Comparison of ENCODE assay signal across 19 cellular contexts in genomic region chr11:131895865-131896264, GRCh38.
"Had no signal": no experiment of that assay in that cellular context is flagged by ENCODE, and none has a peak within 500 bp of the region (broad histone marks: within the 10 kb centered on the region; RNA-seq: fewer than 3 reads in every experiment).

No MANE protein-coding gene starts in this region.

- H3K79me2 ChIP-seq: parathyroid adenoma had no signal

- H3K36me3 ChIP-seq: esophagus muscularis mucosa, left ventricle myocardium inferior, sigmoid colon, stomach, thoracic aorta had no signal

- H3K4me3 Mint-ChIP-seq: activated naive CD8-positive, alpha-beta T cell; memory B cell; naive thymus-derived CD4-positive, alpha-beta T cell; T-helper 17 cell had no signal

- H3K27me3 Mint-ChIP-seq: activated naive CD8-positive, alpha-beta T cell; memory B cell had no signal

- H3K36me3 Mint-ChIP-seq: activated naive CD8-positive, alpha-beta T cell; memory B cell; naive thymus-derived CD4-positive, alpha-beta T cell had no signal

- H3K27ac ChIP-seq: left ventricle myocardium inferior, parathyroid adenoma, stomach, thoracic aorta had no signal

- H3K9me3 ChIP-seq: esophagus muscularis mucosa, left ventricle myocardium inferior, mucosa of descending colon, sigmoid colon, stomach, thoracic aorta had no signal

- H2AFZ ChIP-seq: parathyroid adenoma had no signal

- DNase-seq: activated CD4-positive, alpha-beta T cell treated with anti-CD3 and anti-CD28 coated beads, Interleukin-2, amount 50 U/mL, for 1 hour; activated CD8-positive, alpha-beta memory T cell treated with anti-CD3 and anti-CD28 coated beads for 24 hours; activated gamma-delta T cell treated with Interleukin-2 at 50 U/mL for 16 hours; amygdala; cerebellar nuclear complex; hippocampal formation; kidney; left ventricle myocardium inferior; mucosa of descending colon; naive thymus-derived CD4-positive, alpha-beta T cell; sigmoid colon; stimulated activated CD4-positive, alpha-beta T cell treated with anti-CD3 and anti-CD28 coated beads, Interleukin-1b, Interleukin-23, amount 100 ng/mL, for 48 hours; stomach; T-helper 17 cell had no signal

- H3K4me3 ChIP-seq: esophagus muscularis mucosa, left ventricle myocardium inferior, mucosa of descending colon, sigmoid colon, stomach, thoracic aorta had no signal

- H3K4me1 ChIP-seq: left ventricle myocardium inferior, stomach had no signal

- H3K27ac Mint-ChIP-seq: activated naive CD8-positive, alpha-beta T cell; memory B cell; naive thymus-derived CD4-positive, alpha-beta T cell; T-helper 17 cell had no signal

- H3K4me1 Mint-ChIP-seq: memory B cell, T-helper 17 cell had no signal

- H3K27me3 ChIP-seq: esophagus muscularis mucosa, sigmoid colon, stomach had no signal
